33 cellular contexts compared by ENCODE assay signal in genomic region chr11:11839718-11840117, GRCh38.
"Had no signal": no experiment of that assay in that cellular context is flagged by ENCODE, and none has a peak within 500 bp of the region (broad histone marks: within the 10 kb centered on the region; RNA-seq: fewer than 3 reads in every experiment).

No MANE protein-coding gene starts in this region.

- H3K9me3 ChIP-seq: esophagus muscularis mucosa, gastrocnemius medialis, heart left ventricle had no signal

- H3K27me3 Mint-ChIP-seq: activated CD4-positive, alpha-beta memory T cell treated with anti-CD3 and anti-CD28 coated beads for 36 hours had no signal

- FAIRE-seq: astrocyte, bronchial epithelial cell had no signal

- H3K27ac Mint-ChIP-seq: activated CD4-positive, alpha-beta memory T cell treated with anti-CD3 and anti-CD28 coated beads for 36 hours; activated CD4-positive, alpha-beta T cell treated with anti-CD3 and anti-CD28 coated beads for 36 hours; activated CD4-positive, alpha-beta T cell treated with anti-CD3 and anti-CD28 coated beads, Interleukin-2, amount 10 ng/mL, durations not matched to agents 24 days and 14 days; activated CD8-positive, alpha-beta memory T cell treated with anti-CD3 and anti-CD28 coated beads, Interleukin-2, amount 10 ng/mL, durations not matched to agents 7 days and 5 days; activated CD8-positive, alpha-beta T cell treated with anti-CD3 and anti-CD28 coated beads, Interleukin-2, amount 10 ng/mL, durations not matched to agents 7 days and 5 days; activated naive CD4-positive, alpha-beta T cell treated with anti-CD3 and anti-CD28 coated beads for 36 hours; activated naive CD4-positive, alpha-beta T cell treated with anti-CD3 and anti-CD28 coated beads, Interleukin-2, amount 50 U/mL, for 24 hours; activated naive CD8-positive, alpha-beta T cell treated with anti-CD3 and anti-CD28 coated beads, Interleukin-2, amount 10 ng/mL, durations not matched to agents 7 days and 5 days; activated T-helper 1 cell treated with anti-CD3 and anti-CD28 coated beads, Interleukin-12 subunit alpha, Interleukin-12 subunit beta, Interleukin-2, Interleukin-4 antibody, amounts not matched to agents 30 ng/mL and 10 ng/mL and 1 ng/mL, durations not matched to agents 14 hours and 24 hours and 36 hours; activated T-helper 2 cell treated with anti-CD3 and anti-CD28 coated beads, Interferon-gamma antibody, Interleukin-2, Interleukin-4, amounts not matched to agents 10 μg/mL and 5 μg/mL and 100 μg/mL, durations not matched to agents 14 hours and 24 hours and 36 hours; effector memory CD8-positive, alpha-beta T cell had no signal

- H3K27ac ChIP-seq: brain microvascular endothelial cell, foreskin keratinocyte had no signal

- ATAC-seq: activated CD4-positive, alpha-beta T cell treated with anti-CD3 and anti-CD28 coated beads for 36 hours; activated CD8-positive, alpha-beta memory T cell treated with anti-CD3 and anti-CD28 coated beads, Interleukin-2, amount 10 ng/mL, durations not matched to agents 7 days and 5 days; activated CD8-positive, alpha-beta T cell treated with anti-CD3 and anti-CD28 coated beads, Interleukin-2, amount 10 ng/mL, durations not matched to agents 7 days and 5 days; effector memory CD8-positive, alpha-beta T cell; foreskin keratinocyte; gastrocnemius medialis; heart left ventricle had no signal

- H3K4me3 Mint-ChIP-seq: activated CD4-positive, alpha-beta memory T cell treated with anti-CD3 and anti-CD28 coated beads for 36 hours; activated CD4-positive, alpha-beta T cell treated with anti-CD3 and anti-CD28 coated beads for 36 hours; activated CD4-positive, alpha-beta T cell treated with anti-CD3 and anti-CD28 coated beads, Interleukin-2, amount 10 ng/mL, durations not matched to agents 24 days and 14 days; activated CD8-positive, alpha-beta memory T cell treated with anti-CD3 and anti-CD28 coated beads, Interleukin-2, amount 10 ng/mL, durations not matched to agents 7 days and 5 days; activated CD8-positive, alpha-beta T cell treated with anti-CD3 and anti-CD28 coated beads, Interleukin-2, amount 10 ng/mL, durations not matched to agents 7 days and 5 days; activated naive CD4-positive, alpha-beta T cell treated with anti-CD3 and anti-CD28 coated beads for 36 hours; activated naive CD4-positive, alpha-beta T cell treated with anti-CD3 and anti-CD28 coated beads, Interleukin-2, amount 50 U/mL, for 24 hours; activated naive CD8-positive, alpha-beta T cell treated with anti-CD3 and anti-CD28 coated beads, Interleukin-2, amount 10 ng/mL, durations not matched to agents 7 days and 5 days; activated T-helper 1 cell treated with anti-CD3 and anti-CD28 coated beads, Interleukin-12 subunit alpha, Interleukin-12 subunit beta, Interleukin-2, Interleukin-4 antibody, amounts not matched to agents 30 ng/mL and 10 ng/mL and 1 ng/mL, durations not matched to agents 14 hours and 24 hours and 36 hours; central memory CD8-positive, alpha-beta T cell; effector memory CD8-positive, alpha-beta T cell had no signal

- H3K4me1 Mint-ChIP-seq: central memory CD8-positive, alpha-beta T cell had no signal

- DNase-seq: activated CD4-positive, alpha-beta memory T cell treated with anti-CD3 and anti-CD28 coated beads for 36 hours; activated CD4-positive, alpha-beta T cell treated with anti-CD3 and anti-CD28 coated beads for 36 hours; activated CD4-positive, alpha-beta T cell treated with anti-CD3 and anti-CD28 coated beads, Interleukin-2, amount 10 ng/mL, durations not matched to agents 24 days and 14 days; activated CD4-positive, CD25-positive, alpha-beta regulatory T cell; activated CD4-positive, CD25-positive, alpha-beta regulatory T cell treated with anti-CD3 and anti-CD28 coated beads, Interleukin-2, amount 50 U/mL, for 72 hours; activated CD8-positive, alpha-beta memory T cell treated with anti-CD3 and anti-CD28 coated beads, Interleukin-2, amount 10 ng/mL, durations not matched to agents 7 days and 5 days; activated CD8-positive, alpha-beta memory T cell treated with anti-CD3 and anti-CD28 coated beads, Interleukin-2, amount 50 U/mL, for 4 hours; activated CD8-positive, alpha-beta T cell treated with anti-CD3 and anti-CD28 coated beads, Interleukin-2, amount 10 ng/mL, durations not matched to agents 7 days and 5 days; activated effector memory CD4-positive, alpha-beta T cell treated with anti-CD3 and anti-CD28 coated beads, Interleukin-2, amount 50 U/mL, for 16 hours; activated naive CD4-positive, alpha-beta T cell treated with anti-CD3 and anti-CD28 coated beads for 36 hours; activated naive CD8-positive, alpha-beta T cell treated with anti-CD3 and anti-CD28 coated beads, Interleukin-2, amount 10 ng/mL, durations not matched to agents 7 days and 5 days; activated T-cell treated with anti-CD3 and anti-CD28 coated beads, Interleukin-2, amount 50 U/mL, for 1 hour; activated T-cell treated with anti-CD3 and anti-CD28 coated beads, Interleukin-2, amount 50 U/mL, for 48 hours; amniotic stem cell; anterior cingulate cortex; brain microvascular endothelial cell; cortex of kidney; dermis blood vessel endothelial cell; effector CD4-positive, alpha-beta T cell; effector memory CD8-positive, alpha-beta T cell; erythroblast; foreskin keratinocyte; gastrocnemius medialis; glutamatergic neuron; heart left ventricle; T-helper 2 cell had no signal

- H3K27me3 ChIP-seq: brain microvascular endothelial cell, esophagus muscularis mucosa, foreskin keratinocyte, gastrocnemius medialis, heart left ventricle had no signal

- H3K4me3 ChIP-seq: esophagus muscularis mucosa, gastrocnemius medialis, heart left ventricle had no signal

- H3K36me3 Mint-ChIP-seq: activated CD4-positive, alpha-beta memory T cell treated with anti-CD3 and anti-CD28 coated beads for 36 hours; activated CD8-positive, alpha-beta memory T cell treated with anti-CD3 and anti-CD28 coated beads, Interleukin-2, amount 10 ng/mL, durations not matched to agents 7 days and 5 days; activated naive CD4-positive, alpha-beta T cell treated with anti-CD3 and anti-CD28 coated beads, Interleukin-2, amount 50 U/mL, for 24 hours; activated naive CD8-positive, alpha-beta T cell treated with anti-CD3 and anti-CD28 coated beads, Interleukin-2, amount 10 ng/mL, durations not matched to agents 7 days and 5 days had no signal

- H3K36me3 ChIP-seq: brain microvascular endothelial cell, esophagus muscularis mucosa, gastrocnemius medialis, heart left ventricle had no signal

- H3K9me3 Mint-ChIP-seq: activated CD4-positive, alpha-beta memory T cell treated with anti-CD3 and anti-CD28 coated beads for 36 hours; activated naive CD4-positive, alpha-beta T cell treated with anti-CD3 and anti-CD28 coated beads for 36 hours; activated naive CD4-positive, alpha-beta T cell treated with anti-CD3 and anti-CD28 coated beads, Interleukin-2, amount 50 U/mL, for 24 hours; activated naive CD8-positive, alpha-beta T cell treated with anti-CD3 and anti-CD28 coated beads, Interleukin-2, amount 10 ng/mL, durations not matched to agents 7 days and 5 days; activated T-helper 1 cell treated with anti-CD3 and anti-CD28 coated beads, Interleukin-12 subunit alpha, Interleukin-12 subunit beta, Interleukin-2, Interleukin-4 antibody, amounts not matched to agents 30 ng/mL and 10 ng/mL and 1 ng/mL, durations not matched to agents 14 hours and 24 hours and 36 hours; central memory CD8-positive, alpha-beta T cell; effector memory CD8-positive, alpha-beta T cell had no signal
